Comparison of ENCODE assay signal across 12 cellular contexts in the genomic region with DNA sequence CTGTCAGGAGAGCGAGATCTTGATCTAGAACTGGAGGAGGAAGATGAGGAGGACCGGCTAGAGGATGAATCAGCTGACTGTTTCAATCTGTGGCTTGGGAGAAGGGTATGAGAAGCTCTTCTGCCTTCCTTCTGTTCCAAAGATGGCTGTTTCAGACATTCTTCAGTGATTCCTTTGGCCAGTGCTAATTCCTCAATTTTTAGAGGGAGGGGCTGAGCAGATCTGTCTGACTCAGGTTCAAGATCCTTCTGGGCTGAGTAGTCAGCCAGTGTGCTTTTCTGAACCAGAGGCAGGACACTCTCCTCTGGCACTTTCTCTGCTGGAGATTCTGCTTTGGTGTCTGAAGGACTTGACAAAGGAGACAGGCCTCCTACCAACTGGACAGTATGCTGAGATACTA. TPM values are rescaled to one million over a fixed set of nuclear protein-coding genes. Genes with fewer than 3 reads are reported as not detected.
DNase-seq lines count a peak whose midpoint lies in the region; ATAC-seq and TF ChIP-seq lines count a peak whose summit lies in the region.
"Had no signal": no experiment of that assay in that cellular context is flagged by ENCODE, and none has a peak within 500 bp of the region (broad histone marks: within the 10 kb centered on the region; RNA-seq: fewer than 3 reads in every experiment).

No MANE protein-coding gene starts in this region.

- peaks cover 3% of the 10 kb centered on the region for H3K4me1 Mint-ChIP-seq in activated CD4-positive, alpha-beta T cell treated with anti-CD3 and anti-CD28 coated beads for 36 hours
- peaks cover 4% of the 10 kb centered on the region for H3K4me1 Mint-ChIP-seq in activated naive CD8-positive, alpha-beta T cell treated with anti-CD3 and anti-CD28 coated beads, Interleukin-2, amount 10 ng/mL, durations not matched to agents 7 days and 5 days

- H3K9me3 ChIP-seq in gastroesophageal sphincter (no peaks in the 10 kb centered on the region), stomach (no peaks in the 10 kb centered on the region)

- H3K4me3 Mint-ChIP-seq in activated CD4-positive, alpha-beta T cell treated with anti-CD3 and anti-CD28 coated beads for 36 hours = no peak overlapping the region
- no peak overlapping the region for H3K4me3 Mint-ChIP-seq in activated naive CD8-positive, alpha-beta T cell treated with anti-CD3 and anti-CD28 coated beads, Interleukin-2, amount 10 ng/mL, durations not matched to agents 7 days and 5 days

- no peak for DNase-seq in activated CD4-positive, alpha-beta T cell treated with anti-CD3 and anti-CD28 coated beads for 36 hours
- DNase-seq in activated CD4-positive, alpha-beta T cell treated with anti-CD3 and anti-CD28 coated beads for 1 hour = no peak
- no peak for DNase-seq in activated naive CD8-positive, alpha-beta T cell treated with anti-CD3 and anti-CD28 coated beads, Interleukin-2, amount 10 ng/mL, durations not matched to agents 7 days and 5 days
- DNase-seq in stomach (no peak), NCI-H1092 (lab: John Stamatoyannopoulos, UW) (no peak), MV-4-11 (lab: John Stamatoyannopoulos, UW) (no peak)
- DNase-seq: activated naive CD4-positive, alpha-beta T cell; NCI-H1436 treated with DMSO at 0.1 percent for 48 hours; NCI-H748 treated with DMSO at 0.1 percent for 48 hours had no signal

- TF ChIP-seq EP300 in gastroesophageal sphincter (IDR thresholded peaks at IDR 0.05) = no peak
- TF ChIP-seq EP300 in stomach (IDR thresholded peaks at IDR 0.05) = no peak

- H3K36me3 ChIP-seq in gastroesophageal sphincter (peaks cover 13 to 97% of the 10 kb centered on the region in 2 donors), stomach (peaks cover 81 to 100% (median 100%) of the 10 kb centered on the region in 4 donors)

- TF ChIP-seq POLR2A in gastroesophageal sphincter (IDR thresholded peaks at IDR 0.05) (no peak), stomach (IDR thresholded peaks at IDR 0.05) (no peak)

- H3K4me1 ChIP-seq in gastroesophageal sphincter (peaks cover 0 to 43% (median 6%) of the 10 kb centered on the region in 3 donors), stomach (peaks cover 0 to 47% (median 16%) of the 10 kb centered on the region in 4 donors)

- H3K27me3 ChIP-seq in gastroesophageal sphincter = no peaks in the 10 kb centered on the region
- no peaks in the 10 kb centered on the region for H3K27me3 ChIP-seq in stomach

- H3K27ac ChIP-seq in gastroesophageal sphincter (peak overlapping the region in 3 of 4 donors; percentile 51 to 66 (median 61)), stomach (peak overlapping the region in 4 of 5 donors; percentile 16 to 74 (median 56))

- H3K9me3 Mint-ChIP-seq in activated CD4-positive, alpha-beta T cell treated with anti-CD3 and anti-CD28 coated beads for 36 hours (ENCODE audit: low read depth) = no peaks in the 10 kb centered on the region
- H3K9me3 Mint-ChIP-seq in activated naive CD8-positive, alpha-beta T cell treated with anti-CD3 and anti-CD28 coated beads, Interleukin-2, amount 10 ng/mL, durations not matched to agents 7 days and 5 days = no peaks in the 10 kb centered on the region

- peaks cover 56% of the 10 kb centered on the region for H3K36me3 Mint-ChIP-seq in activated CD4-positive, alpha-beta T cell treated with anti-CD3 and anti-CD28 coated beads for 36 hours (ENCODE audit: low read depth)
- peaks cover 28% of the 10 kb centered on the region for H3K36me3 Mint-ChIP-seq in activated naive CD8-positive, alpha-beta T cell treated with anti-CD3 and anti-CD28 coated beads, Interleukin-2, amount 10 ng/mL, durations not matched to agents 7 days and 5 days

- CTCF ChIA-PET in activated CD4-positive, alpha-beta T cell treated with anti-CD3 and anti-CD28 coated beads for 36 hours (lab: Charles Lee) = interaction anchor here (1.0 to 4.2 kb wide), 4 partner anchors 11 to 41 kb away, joined by 3 to 58 read pairs (median 14); partner anchors contain the start of genes ACIN1 and C14orf119

- no peak for ATAC-seq in activated CD4-positive, alpha-beta T cell treated with anti-CD3 and anti-CD28 coated beads for 36 hours
- no peak for ATAC-seq in activated naive CD8-positive, alpha-beta T cell treated with anti-CD3 and anti-CD28 coated beads, Interleukin-2, amount 10 ng/mL, durations not matched to agents 7 days and 5 days (ENCODE audit: low read depth)
- ATAC-seq in gastroesophageal sphincter = no peak
- no peak for ATAC-seq in GM19395 (IDR thresholded peaks at IDR 0.05; ENCODE audit: unreplicated experiment)

- POLR2A ChIA-PET in activated CD4-positive, alpha-beta T cell treated with anti-CD3 and anti-CD28 coated beads for 36 hours (lab: Charles Lee) = no interaction called here
- POLR2A ChIA-PET in activated naive CD8-positive, alpha-beta T cell treated with anti-CD3 and anti-CD28 coated beads, Interleukin-2, amount 10 ng/mL, durations not matched to agents 7 days and 5 days (lab: Charles Lee) = no interaction called here

- H3K4me3 ChIP-seq in gastroesophageal sphincter (no peak overlapping the region), stomach (no peak overlapping the region)

- peak overlapping the region; percentile 58 for H3K27ac Mint-ChIP-seq in activated CD4-positive, alpha-beta T cell treated with anti-CD3 and anti-CD28 coated beads for 36 hours
- peak overlapping the region; percentile 22 for H3K27ac Mint-ChIP-seq in activated naive CD8-positive, alpha-beta T cell treated with anti-CD3 and anti-CD28 coated beads, Interleukin-2, amount 10 ng/mL, durations not matched to agents 7 days and 5 days

- WGBS in gastroesophageal sphincter (ENCODE audit: low coverage in 1 of 2), 2 donors = 83% methylated on average over 1 of the region's 2 CpGs
- 72 to 92% (median 87%) methylated on average over 2 of the region's 2 CpGs for WGBS in stomach, 5 donors

- TF ChIP-seq CTCF in gastroesophageal sphincter (IDR thresholded peaks at IDR 0.05) (no peak), stomach (IDR thresholded peaks at IDR 0.05) (no peak)

- H3K27me3 Mint-ChIP-seq in activated CD4-positive, alpha-beta T cell treated with anti-CD3 and anti-CD28 coated beads for 36 hours = no peaks in the 10 kb centered on the region
- H3K27me3 Mint-ChIP-seq in activated naive CD8-positive, alpha-beta T cell treated with anti-CD3 and anti-CD28 coated beads, Interleukin-2, amount 10 ng/mL, durations not matched to agents 7 days and 5 days = no peaks in the 10 kb centered on the region

- intact Hi-C loops in activated CD4-positive, alpha-beta T cell treated with anti-CD3 and anti-CD28 coated beads for 36 hours (cut with DNase I, micrococcal nuclease) = no loop called here
- intact Hi-C loops in stomach (cut with DNase I; ENCODE audit: low total_unique reads) = no loop called here

RNA-seq across cellular contexts. Expression of gene ACIN1, which starts 15.2 kb away (rescaled TPM):
- 100 to 1,000 TPM; 160 to 215 TPM for total RNA-seq in activated CD4-positive, alpha-beta T cell treated with anti-CD3 and anti-CD28 coated beads for 36 hours
- 100 to 1,000 TPM; 212 to 214 TPM for total RNA-seq in activated naive CD8-positive, alpha-beta T cell treated with anti-CD3 and anti-CD28 coated beads, Interleukin-2, amount 10 ng/mL, durations not matched to agents 7 days and 5 days
- total RNA-seq in gastroesophageal sphincter = 100 to 1,000 TPM in 1 of 4 donors, 10 to 100 TPM in 3; 55.7 to 121 (median 91.8) TPM
- 100 to 1,000 TPM; 114 to 232 (median 123) TPM for total RNA-seq in stomach
- polyA plus RNA-seq in stomach = 10 to 100 TPM; 37.1 to 86.4 (median 52.7) TPM

RNA-seq across cellular contexts. Expression of gene C14orf119, which starts 15.6 kb away (rescaled TPM):
- total RNA-seq in activated CD4-positive, alpha-beta T cell treated with anti-CD3 and anti-CD28 coated beads for 36 hours = 10 to 100 TPM; 43.8 to 51.5 TPM
- 10 to 100 TPM; 46.6 to 47.4 TPM for total RNA-seq in activated naive CD8-positive, alpha-beta T cell treated with anti-CD3 and anti-CD28 coated beads, Interleukin-2, amount 10 ng/mL, durations not matched to agents 7 days and 5 days
- total RNA-seq in gastroesophageal sphincter = 10 to 100 TPM; 31.3 to 38.2 (median 33.4) TPM
- 10 to 100 TPM in 2 of 5 donors, 1 to 10 TPM in 2, not detected in 1; 1.8 to 25.2 (median 14.0) TPM for total RNA-seq in stomach
- polyA plus RNA-seq in stomach = 10 to 100 TPM; 27.4 to 51.8 (median 49.8) TPM

RNA-seq across cellular contexts. Expression of gene CDH24, which starts 22.4 kb away (rescaled TPM):
- 1 to 10 TPM in 1 of 2 experiments, under 1 TPM in 1; 0.82 to 1.1 TPM for total RNA-seq in activated CD4-positive, alpha-beta T cell treated with anti-CD3 and anti-CD28 coated beads for 36 hours
- 1 to 10 TPM; 2.3 to 2.4 TPM for total RNA-seq in activated naive CD8-positive, alpha-beta T cell treated with anti-CD3 and anti-CD28 coated beads, Interleukin-2, amount 10 ng/mL, durations not matched to agents 7 days and 5 days
- total RNA-seq in gastroesophageal sphincter (1 to 10 TPM; 1.5 to 3.6 (median 2.6) TPM), stomach (10 to 100 TPM in 1 of 5 donors, 1 to 10 TPM in 3, not detected in 1; 1.2 to 14.3 (median 4.8) TPM)
- polyA plus RNA-seq in stomach = 1 to 10 TPM; 2.3 to 4.0 (median 3.2) TPM

RNA-seq across cellular contexts. Expression of gene CIROP, which starts 25.1 kb away (rescaled TPM):
- not detected for total RNA-seq in activated CD4-positive, alpha-beta T cell treated with anti-CD3 and anti-CD28 coated beads for 36 hours
- total RNA-seq in activated naive CD8-positive, alpha-beta T cell treated with anti-CD3 and anti-CD28 coated beads, Interleukin-2, amount 10 ng/mL, durations not matched to agents 7 days and 5 days = not detected
- total RNA-seq in gastroesophageal sphincter = under 1 TPM in 2 of 4 donors, not detected in 2; 0.13 to 0.31 TPM
- not detected for total RNA-seq in stomach
- not detected for polyA plus RNA-seq in stomach
- total RNA-seq: Daoy had no signal

RNA-seq across cellular contexts. Expression of gene PSMB11, which starts 37.7 kb away (rescaled TPM):
- not detected for total RNA-seq in activated CD4-positive, alpha-beta T cell treated with anti-CD3 and anti-CD28 coated beads for 36 hours
- total RNA-seq in activated naive CD8-positive, alpha-beta T cell treated with anti-CD3 and anti-CD28 coated beads, Interleukin-2, amount 10 ng/mL, durations not matched to agents 7 days and 5 days = not detected
- total RNA-seq in gastroesophageal sphincter = under 1 TPM in 1 of 4 donors, not detected in 3; 0.27 TPM
- not detected for total RNA-seq in stomach
- polyA plus RNA-seq in stomach = not detected
- total RNA-seq: Daoy had no signal
